In genomic region chr2:4604767-4605166, GRCh38 we compare ENCODE assay signal across 29 cellular contexts.
"Had no signal": no experiment of that assay in that cellular context is flagged by ENCODE, and none has a peak within 500 bp of the region (broad histone marks: within the 10 kb centered on the region; RNA-seq: fewer than 3 reads in every experiment).

No MANE protein-coding gene starts in this region.

- H3K4me1 Mint-ChIP-seq: activated B cell treated with CpG ODN at 0.5 μM for 24 hours; activated CD4-positive, alpha-beta T cell treated with anti-CD3 and anti-CD28 coated beads for 36 hours; mesothelial cell of epicardium; naive B cell; stimulated activated effector memory CD8-positive, alpha-beta T cell treated with anti-CD3 and anti-CD28 coated beads, Interleukin-12 subunit alpha, Interleukin-12 subunit beta, amount 100 ng/mL, for 72 hours; T-helper 17 cell had no signal

- H2AFZ ChIP-seq: parathyroid adenoma had no signal

- H3K27ac Mint-ChIP-seq: activated B cell treated with CpG ODN at 0.5 μM for 24 hours; activated CD4-positive, alpha-beta T cell treated with anti-CD3 and anti-CD28 coated beads for 36 hours; activated naive CD4-positive, alpha-beta T cell treated with anti-CD3 and anti-CD28 coated beads, Interleukin-2, amount 50 U/mL, for 72 hours; activated T-cell treated with anti-CD3 and anti-CD28 coated beads, Interleukin-2, amount 50 U/mL, for 72 hours; dendritic cell treated with granulocyte-macrophage colony-stimulating factor and Interleukin-4, amounts not matched to agents 40 ng/mL and 50 ng/mL, for 4 days; mesothelial cell of epicardium; naive B cell; stimulated activated effector memory CD8-positive, alpha-beta T cell treated with anti-CD3 and anti-CD28 coated beads, Interleukin-12 subunit alpha, Interleukin-12 subunit beta, amount 100 ng/mL, for 72 hours; stimulated activated naive CD8-positive, alpha-beta T cell treated with anti-CD3 and anti-CD28 coated beads, Interleukin-15, Interleukin-2, amounts not matched to agents 100 ng/mL and 50 ng/mL, for 24 hours; T-helper 17 cell had no signal

- H3K27me3 Mint-ChIP-seq: activated B cell treated with CpG ODN at 0.5 μM for 24 hours; activated CD4-positive, alpha-beta T cell treated with anti-CD3 and anti-CD28 coated beads for 36 hours; dendritic cell treated with granulocyte-macrophage colony-stimulating factor and Interleukin-4, amounts not matched to agents 40 ng/mL and 50 ng/mL, for 4 days; naive B cell; stimulated activated naive CD8-positive, alpha-beta T cell treated with anti-CD3 and anti-CD28 coated beads, Interleukin-15, Interleukin-2, amounts not matched to agents 100 ng/mL and 50 ng/mL, for 24 hours; T-helper 17 cell had no signal

- H3K4me3 ChIP-seq: breast epithelium, esophagus squamous epithelium, psoas muscle, sigmoid colon, thoracic aorta had no signal

- H3K27me3 ChIP-seq: breast epithelium, esophagus squamous epithelium, sigmoid colon had no signal

- H3K9me3 Mint-ChIP-seq: activated B cell treated with CpG ODN at 0.5 μM for 24 hours; dendritic cell treated with granulocyte-macrophage colony-stimulating factor and Interleukin-4, amounts not matched to agents 40 ng/mL and 50 ng/mL, for 4 days; mesothelial cell of epicardium; naive B cell; stimulated activated naive CD8-positive, alpha-beta T cell treated with anti-CD3 and anti-CD28 coated beads, Interleukin-15, Interleukin-2, amounts not matched to agents 100 ng/mL and 50 ng/mL, for 24 hours had no signal

- H3K36me3 Mint-ChIP-seq: activated naive CD4-positive, alpha-beta T cell treated with anti-CD3 and anti-CD28 coated beads, Interleukin-2, amount 50 U/mL, for 72 hours; mesothelial cell of epicardium; naive B cell; stimulated activated effector memory CD8-positive, alpha-beta T cell treated with anti-CD3 and anti-CD28 coated beads, Interleukin-12 subunit alpha, Interleukin-12 subunit beta, amount 100 ng/mL, for 72 hours had no signal

- H3K79me2 ChIP-seq: parathyroid adenoma had no signal

- H3K27ac ChIP-seq: breast epithelium, epithelial cell of prostate, esophagus squamous epithelium, parathyroid adenoma, psoas muscle, sigmoid colon, thoracic aorta had no signal

- FAIRE-seq: small intestine, urothelium cell line had no signal

- H3K36me3 ChIP-seq: breast epithelium, esophagus squamous epithelium, sigmoid colon, thoracic aorta had no signal

- H3K4me3 Mint-ChIP-seq: activated B cell treated with CpG ODN at 0.5 μM for 24 hours; activated CD4-positive, alpha-beta T cell treated with anti-CD3 and anti-CD28 coated beads for 36 hours; activated T-cell treated with anti-CD3 and anti-CD28 coated beads, Interleukin-2, amount 50 U/mL, for 72 hours; dendritic cell treated with granulocyte-macrophage colony-stimulating factor and Interleukin-4, amounts not matched to agents 40 ng/mL and 50 ng/mL, for 4 days; mesothelial cell of epicardium; naive B cell; stimulated activated effector memory CD8-positive, alpha-beta T cell treated with anti-CD3 and anti-CD28 coated beads, Interleukin-12 subunit alpha, Interleukin-12 subunit beta, amount 100 ng/mL, for 72 hours; stimulated activated naive CD8-positive, alpha-beta T cell treated with anti-CD3 and anti-CD28 coated beads, Interleukin-15, Interleukin-2, amounts not matched to agents 100 ng/mL and 50 ng/mL, for 24 hours; T-helper 17 cell had no signal

- DNase-seq: activated B cell treated with CpG ODN at 0.5 μM for 24 hours; activated CD4-positive, alpha-beta T cell treated with anti-CD3 and anti-CD28 coated beads for 36 hours; activated naive CD4-positive, alpha-beta T cell; activated T-cell treated with anti-CD3 and anti-CD28 coated beads for 4 hours; activated T-cell treated with anti-CD3 and anti-CD28 coated beads, Interleukin-2, amount 50 U/mL, for 72 hours; central memory CD4-positive, alpha-beta T cell; esophagus squamous epithelium; foreskin melanocyte; glutamatergic neuron; kidney; left colon; mammary epithelial cell; naive B cell; occipital lobe; psoas muscle; sigmoid colon; small intestine; stimulated activated CD4-positive, alpha-beta T cell treated with anti-CD3 and anti-CD28 coated beads, Interleukin-4, amount 100 ng/mL, for 24 hours; T-helper 17 cell had no signal

- H3K4me1 ChIP-seq: breast epithelium, esophagus squamous epithelium, parathyroid adenoma, psoas muscle, sigmoid colon had no signal

- H3K9me3 ChIP-seq: breast epithelium, esophagus squamous epithelium, psoas muscle, sigmoid colon, thoracic aorta had no signal

- H3K9ac ChIP-seq: parathyroid adenoma had no signal
